Comparison of ENCODE assay signal across 19 cellular contexts in the genomic region with DNA sequence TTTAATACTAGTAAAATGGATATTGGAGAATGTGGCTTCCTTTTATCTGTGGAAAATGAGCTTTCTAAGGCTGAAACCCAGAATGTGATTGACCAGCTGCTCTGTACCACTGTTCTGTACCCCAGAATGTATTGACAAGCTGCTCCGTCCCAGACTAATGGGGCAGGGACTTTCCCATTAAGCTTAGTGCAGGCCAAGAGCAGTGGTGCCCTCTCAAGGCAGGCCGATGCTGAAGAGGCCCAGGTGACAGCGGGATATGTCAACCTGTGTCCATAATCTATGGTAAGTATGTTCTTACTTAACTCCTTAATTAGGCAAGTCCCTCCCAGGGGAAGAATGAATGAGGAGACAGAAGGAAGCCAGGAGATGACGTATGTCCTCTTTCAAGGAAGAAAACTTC. TPM values are rescaled to one million over a fixed set of nuclear protein-coding genes. Genes with fewer than 3 reads are reported as not detected.
"Had no signal": no experiment of that assay in that cellular context is flagged by ENCODE, and none has a peak within 500 bp of the region (broad histone marks: within the 10 kb centered on the region; RNA-seq: fewer than 3 reads in every experiment).

No MANE protein-coding gene starts in this region.

- DNase-seq: activated CD4-positive, alpha-beta T cell treated with anti-CD3 and anti-CD28 coated beads, Interleukin-2, amount 50 U/mL, for 48 hours; activated CD4-positive, CD25-positive, alpha-beta regulatory T cell treated with anti-CD3 and anti-CD28 coated beads, Interleukin-2, amount 50 U/mL, for 72 hours; activated CD8-positive, alpha-beta memory T cell treated with anti-CD3 and anti-CD28 coated beads, Interleukin-2, amount 50 U/mL, for 48 hours; activated naive CD4-positive, alpha-beta T cell; dorsolateral prefrontal cortex; head of caudate nucleus; islet precursor cell; left ventricle myocardium inferior; mesenchymal stem cell; nephron progenitor cell; ovary; stimulated activated CD4-positive, alpha-beta T cell treated with anti-CD3 and anti-CD28 coated beads, Interleukin-2, amount 100 ng/mL, for 48 hours; upper lobe of left lung had no signal

- H3K4me3 Mint-ChIP-seq: activated T-helper 1 cell treated with anti-CD3 and anti-CD28 coated beads, Interleukin-12 subunit alpha, Interleukin-12 subunit beta, Interleukin-2, Interleukin-4 antibody, amounts not matched to agents 30 ng/mL and 10 ng/mL and 1 ng/mL, durations not matched to agents 14 hours and 24 hours and 36 hours; nephron progenitor cell; stimulated activated naive CD8-positive, alpha-beta T cell treated with anti-CD3 and anti-CD28 coated beads, Interleukin-15, Interleukin-2, amounts not matched to agents 100 ng/mL and 50 ng/mL, for 24 hours; T-helper 1 cell treated with Interleukin-12 subunit alpha and Interleukin-12 subunit beta and Interleukin-4 antibody, amounts not matched to agents 30 μg/mL and 1 μg/mL, for 36 hours had no signal

- H3K4me3 ChIP-seq: ascending aorta, dorsolateral prefrontal cortex, esophagus muscularis mucosa, left ventricle myocardium inferior, ovary, upper lobe of left lung had no signal

- H3K27ac ChIP-seq: ascending aorta, dorsolateral prefrontal cortex, esophagus muscularis mucosa, left ventricle myocardium inferior, ovary, upper lobe of left lung had no signal

- H3K27me3 Mint-ChIP-seq: stimulated activated naive CD8-positive, alpha-beta T cell treated with anti-CD3 and anti-CD28 coated beads, Interleukin-15, Interleukin-2, amounts not matched to agents 100 ng/mL and 50 ng/mL, for 24 hours had no signal

- H3K36me3 ChIP-seq: ovary had no signal

- H3K9me3 Mint-ChIP-seq: activated T-helper 1 cell treated with anti-CD3 and anti-CD28 coated beads, Interleukin-12 subunit alpha, Interleukin-12 subunit beta, Interleukin-2, Interleukin-4 antibody, amounts not matched to agents 30 ng/mL and 10 ng/mL and 1 ng/mL, durations not matched to agents 14 hours and 24 hours and 36 hours; nephron progenitor cell; stimulated activated naive CD8-positive, alpha-beta T cell treated with anti-CD3 and anti-CD28 coated beads, Interleukin-15, Interleukin-2, amounts not matched to agents 100 ng/mL and 50 ng/mL, for 24 hours; T-helper 1 cell treated with Interleukin-12 subunit alpha and Interleukin-12 subunit beta and Interleukin-4 antibody, amounts not matched to agents 30 μg/mL and 1 μg/mL, for 36 hours had no signal

- FAIRE-seq: TTC549 had no signal

- H3K4me1 ChIP-seq: ascending aorta had no signal

- H3K9me3 ChIP-seq: ascending aorta, esophagus muscularis mucosa, left ventricle myocardium inferior, ovary, upper lobe of left lung had no signal

- H3K4me1 Mint-ChIP-seq: nephron progenitor cell had no signal

- H3K27ac Mint-ChIP-seq: activated T-helper 1 cell treated with anti-CD3 and anti-CD28 coated beads, Interleukin-12 subunit alpha, Interleukin-12 subunit beta, Interleukin-2, Interleukin-4 antibody, amounts not matched to agents 30 ng/mL and 10 ng/mL and 1 ng/mL, durations not matched to agents 14 hours and 24 hours and 36 hours; nephron progenitor cell; stimulated activated naive CD8-positive, alpha-beta T cell treated with anti-CD3 and anti-CD28 coated beads, Interleukin-15, Interleukin-2, amounts not matched to agents 100 ng/mL and 50 ng/mL, for 24 hours; T-helper 1 cell treated with Interleukin-12 subunit alpha and Interleukin-12 subunit beta and Interleukin-4 antibody, amounts not matched to agents 30 μg/mL and 1 μg/mL, for 36 hours had no signal

- H3K27me3 ChIP-seq: ascending aorta, dorsolateral prefrontal cortex, esophagus muscularis mucosa, ovary, upper lobe of left lung had no signal

RNA-seq across cellular contexts. Expression of gene SGO1, which starts 31.1 kb away (rescaled TPM):
- total RNA-seq: ascending aorta had no signal
